ENCODE assay signal across 29 cellular contexts in genomic region chr2:149486664-149487063, GRCh38.
"Had no signal": no experiment of that assay in that cellular context is flagged by ENCODE, and none has a peak within 500 bp of the region (broad histone marks: within the 10 kb centered on the region; RNA-seq: fewer than 3 reads in every experiment).

No MANE protein-coding gene starts in this region.

- H3K4me2 ChIP-seq: neural progenitor cell, smooth muscle cell had no signal

- H2AFZ ChIP-seq: neural progenitor cell, parathyroid adenoma had no signal

- FAIRE-seq: urothelium cell line had no signal

- H3K36me3 ChIP-seq: neural progenitor cell, ovary, spleen, suprapubic skin, tibial artery, transverse colon, upper lobe of left lung, vagina had no signal

- H3K4me1 ChIP-seq: psoas muscle, spleen, suprapubic skin, testis, tibial artery, transverse colon, upper lobe of left lung, vagina had no signal

- H3K79me2 ChIP-seq: parathyroid adenoma had no signal

- H3K9ac ChIP-seq: neural progenitor cell, parathyroid adenoma had no signal

- H3K27me3 ChIP-seq: neural progenitor cell, ovary, testis, tibial artery, transverse colon, upper lobe of left lung, vagina had no signal

- H3K27ac ChIP-seq: neural progenitor cell, ovary, parathyroid adenoma, psoas muscle, skin epidermis, spleen, suprapubic skin, testis, tibial artery, transverse colon, upper lobe of left lung, vagina had no signal

- H3K4me3 ChIP-seq: neural progenitor cell, ovary, psoas muscle, skin epidermis, smooth muscle cell, spleen, suprapubic skin, testis, tibial artery, transverse colon, upper lobe of left lung, vagina had no signal

- H3K9me3 ChIP-seq: ovary, psoas muscle, spleen, suprapubic skin, testis, tibial artery, transverse colon, upper lobe of left lung, vagina had no signal

- ATAC-seq: natural killer cell; psoas muscle; right cardiac atrium; sciatic nerve; stimulated activated memory B cell treated with anti-CD40 and anti-IgM and Interleukin-4, amounts not matched to agents 10 μg/mL and 1 μg/mL and 100 μg/mL, for 72 hours; stimulated activated naive CD8-positive, alpha-beta T cell treated with anti-CD3 and anti-CD28 coated beads, Interleukin-15, amount 100 ng/mL, for 72 hours; stimulated activated naive CD8-positive, alpha-beta T cell treated with anti-CD3 and anti-CD28 coated beads, Interleukin-15, Interleukin-2, amounts not matched to agents 100 U/mL and 50 U/mL, for 24 hours had no signal

- DNase-seq: natural killer cell; occipital lobe; ovary; posterior cingulate gyrus; psoas muscle; right cardiac atrium; spleen; stimulated activated CD4-positive, alpha-beta T cell treated with anti-CD3 and anti-CD28 coated beads, Interleukin-12 subunit alpha, Interleukin-12 subunit beta, amount 100 ng/mL, for 4 hours; stimulated activated CD4-positive, alpha-beta T cell treated with anti-CD3 and anti-CD28 coated beads, Interleukin-1b, Interleukin-23, amount 100 ng/mL, for 48 hours; stimulated activated CD4-positive, alpha-beta T cell treated with anti-CD3 and anti-CD28 coated beads, Interleukin-4, amount 100 ng/mL, for 1 hour; stimulated activated CD4-positive, alpha-beta T cell treated with anti-CD3 and anti-CD28 coated beads, Interleukin-4, amount 100 ng/mL, for 4 hours; stimulated activated CD8-positive, alpha-beta memory T cell treated with anti-CD3 and anti-CD28 coated beads, Interleukin-4, amount 100 ng/mL, for 48 hours; stimulated activated naive CD4-positive, alpha-beta T cell; stimulated activated naive CD8-positive, alpha-beta T cell treated with anti-CD3 and anti-CD28 coated beads, Interleukin-15, amount 100 ng/mL, for 72 hours; stimulated activated naive CD8-positive, alpha-beta T cell treated with anti-CD3 and anti-CD28 coated beads, Interleukin-15, Interleukin-2, amounts not matched to agents 100 U/mL and 50 U/mL, for 24 hours; substantia nigra; testis; tibial artery; transverse colon; upper lobe of left lung had no signal
